Comparison of ENCODE assay signal across 9 cellular contexts in genomic region chr13:68063181-68063580, GRCh38.
"Had no signal": no experiment of that assay in that cellular context is flagged by ENCODE, and none has a peak within 500 bp of the region (broad histone marks: within the 10 kb centered on the region; RNA-seq: fewer than 3 reads in every experiment).

No MANE protein-coding gene starts in this region.

- FAIRE-seq: H1, H54, HTR-8/SVneo, K562 had no signal

- H3K4me2 ChIP-seq: GM23338 had no signal

- DNase-seq: H9, HCEC 1CT, IMR-90, KG1 had no signal

- H2AFZ ChIP-seq: GM23338 had no signal

- H3K4me3 ChIP-seq: GM23338, K562 had no signal
